8 cellular contexts compared by ENCODE assay signal in the genomic region with DNA sequence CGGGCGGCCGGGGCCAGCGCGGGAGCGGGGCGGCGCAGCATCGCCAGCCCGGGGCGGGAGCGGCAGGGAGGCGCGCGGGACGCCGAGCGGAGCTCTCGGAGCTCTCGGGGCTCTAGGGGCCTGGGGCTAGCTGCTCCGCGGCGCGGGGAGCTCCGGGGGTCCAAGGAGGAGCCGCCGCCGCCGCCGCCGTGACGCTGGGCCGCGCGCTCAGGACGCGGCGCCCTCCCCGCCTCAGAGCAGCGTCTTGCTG. TPM values are rescaled to one million over a fixed set of nuclear protein-coding genes. Genes with fewer than 3 reads are reported as not detected.
DNase-seq lines count a peak whose midpoint lies in the region; ATAC-seq and TF ChIP-seq lines count a peak whose summit lies in the region.

No MANE protein-coding gene starts in this region.

- no peaks in the 10 kb centered on the region for H3K9me3 Mint-ChIP-seq in activated naive CD4-positive, alpha-beta T cell treated with anti-CD3 and anti-CD28 coated beads, Interleukin-2, amount 10 ng/mL, durations not matched to agents 7 days and 5 days

- intact Hi-C loops in PC-3 (cut with micrococcal nuclease): loop anchor here (10.0 kb wide), 1 partner anchor 881 kb away; no protein-coding TSS in a partner anchor

- BruUV-seq in PC-3 (replicated peaks; lab: Mats Ljungman, UMichigan): no TSS peak

- H3K9ac ChIP-seq in PC-3 (ENCODE audit: low read length) (peak overlapping the region; percentile 44; the same call in 1 of the 2 replicates), fibroblast of lung (ENCODE audit: insufficient read depth, low read length) (peak overlapping the region; percentile 70)

- peaks cover 36% of the 10 kb centered on the region for H3K27me3 Mint-ChIP-seq in activated naive CD4-positive, alpha-beta T cell treated with anti-CD3 and anti-CD28 coated beads, Interleukin-2, amount 10 ng/mL, durations not matched to agents 7 days and 5 days

- no peaks in the 10 kb centered on the region for H3K9me3 ChIP-seq in PC-3 (ENCODE audit: low read length)
- H3K9me3 ChIP-seq in fibroblast of lung (ENCODE audit: control insufficient read depth, insufficient read depth, low read depth, low read length): no peaks in the 10 kb centered on the region

- peaks cover 13% of the 10 kb centered on the region for H3K36me3 Mint-ChIP-seq in activated naive CD4-positive, alpha-beta T cell treated with anti-CD3 and anti-CD28 coated beads, Interleukin-2, amount 10 ng/mL, durations not matched to agents 7 days and 5 days

- no peak overlapping the region for H3K27ac Mint-ChIP-seq in activated naive CD4-positive, alpha-beta T cell treated with anti-CD3 and anti-CD28 coated beads, Interleukin-2, amount 10 ng/mL, durations not matched to agents 7 days and 5 days

- POLR2A ChIA-PET in PC-3 (lab: Charles Lee; ENCODE audit: unreplicated experiment): interaction anchor here (0.7 kb wide), 1 partner anchor 46 kb away, joined by 39 read pairs; no protein-coding TSS in a partner anchor

- H2AFZ ChIP-seq in PC-3 (ENCODE audit: low read length) (no peak overlapping the region), fibroblast of lung (ENCODE audit: low read length) (no peak overlapping the region)

- H3K79me2 ChIP-seq in PC-3 (ENCODE audit: low read length): peaks cover 49% of the 10 kb centered on the region
- H3K79me2 ChIP-seq in fibroblast of lung (ENCODE audit: control insufficient read depth, insufficient read depth, low read length): peaks cover 37% of the 10 kb centered on the region

- ATAC-seq in PC-3: peak; percentile 0

- H4K20me1 ChIP-seq in PC-3 (ENCODE audit: low read length) (peaks cover 22% of the 10 kb centered on the region), fibroblast of lung (ENCODE audit: control insufficient read depth, extremely low read depth, insufficient read depth, low read length) (no peaks in the 10 kb centered on the region)

- peaks cover 4% of the 10 kb centered on the region for H3F3A ChIP-seq in PC-3 (ENCODE audit: low read length, unreplicated experiment)

- CTCF ChIA-PET in activated naive CD4-positive, alpha-beta T cell treated with anti-CD3 and anti-CD28 coated beads, Interleukin-2, amount 10 ng/mL, durations not matched to agents 7 days and 5 days (lab: Charles Lee): no interaction called here
- CTCF ChIA-PET in PC-3 (lab: Charles Lee): no interaction called here

- H3K9me2 ChIP-seq in PC-3 (replicated peaks; ENCODE audit: low read length): no peaks in the 10 kb centered on the region

- H3K4me3 Mint-ChIP-seq in activated naive CD4-positive, alpha-beta T cell treated with anti-CD3 and anti-CD28 coated beads, Interleukin-2, amount 10 ng/mL, durations not matched to agents 7 days and 5 days: peak overlapping the region; percentile 60

- no peaks in the 10 kb centered on the region for H3K36me3 ChIP-seq in PC-3 (ENCODE audit: low read depth, low read length)
- H3K36me3 ChIP-seq in fibroblast of lung (ENCODE audit: control insufficient read depth, insufficient read depth, low read length): no peaks in the 10 kb centered on the region

- TF ChIP-seq CTCF in PC-3 (conservative IDR thresholded peaks at IDR 0.05; ENCODE audit: low read depth, low read length) (no peak), fibroblast of lung (conservative IDR thresholded peaks at IDR 0.05 in 1 of 2, IDR thresholded peaks at IDR 0.05 in 1 of 2; ENCODE audit: low read depth in 1 of 2, low read length in 2 of 2) (no peak), GM20000 (IDR thresholded peaks at IDR 0.05; ENCODE audit: extremely low read depth, missing control alignments) (no peak)

- no peaks in the 10 kb centered on the region for H3K27me3 ChIP-seq in PC-3 (ENCODE audit: low read length)
- no peaks in the 10 kb centered on the region for H3K27me3 ChIP-seq in fibroblast of lung (ENCODE audit: control insufficient read depth, insufficient read depth, low read length)

- H3K4me1 ChIP-seq in PC-3 (ENCODE audit: insufficient read depth, low read length): peaks cover 38% of the 10 kb centered on the region
- peaks cover 6% of the 10 kb centered on the region for H3K4me1 ChIP-seq in fibroblast of lung (ENCODE audit: control insufficient read depth, extremely low read depth, insufficient read depth, low read length)

- peaks cover 53% of the 10 kb centered on the region for H3K4me1 Mint-ChIP-seq in activated naive CD4-positive, alpha-beta T cell treated with anti-CD3 and anti-CD28 coated beads, Interleukin-2, amount 10 ng/mL, durations not matched to agents 7 days and 5 days

- H3K27ac ChIP-seq in PC-3 (ENCODE audit: low read length): no peak overlapping the region
- H3K27ac ChIP-seq in fibroblast of lung (ENCODE audit: insufficient read depth, low read length): no peak overlapping the region

- no peak for DNase-seq in activated naive CD4-positive, alpha-beta T cell treated with anti-CD3 and anti-CD28 coated beads, Interleukin-2, amount 10 ng/mL, durations not matched to agents 7 days and 5 days
- no peak for DNase-seq in activated naive CD4-positive, alpha-beta T cell treated with Interleukin-2 at 50 U/mL for 16 hours
- DNase-seq in PC-3 (no peak), fibroblast of lung (ENCODE audit: low read depth in 2 of 2) (no peak), retina (peak; percentile 60), NCI-H82 (lab: John Stamatoyannopoulos, UW) (no peak), GM20000 (ENCODE audit: low spot score) (no peak), midbrain (lab: John Stamatoyannopoulos, UW) (no peak)

- H3K4me2 ChIP-seq in PC-3 (ENCODE audit: low read length) (peak overlapping the region; percentile 88; the same call in 1 of the 2 replicates), fibroblast of lung (ENCODE audit: extremely low read depth, insufficient read depth, low read length) (no peak overlapping the region)

- H3K4me3 ChIP-seq in PC-3 (ENCODE audit: low read length): peak overlapping the region; percentile 83
- peak overlapping the region in 2 of 4 experiments; percentile 87 to 92 for H3K4me3 ChIP-seq in fibroblast of lung (replicated peaks in 1 of 4; ENCODE audit: control extremely low read depth in 1 of 4, insufficient read depth in 1 of 4, low read depth in 3 of 4, low read length in 4 of 4)

RNA-seq across cellular contexts. Expression of a gene that starts 0.1 kb away (rescaled TPM):
- total RNA-seq in PC-3 (2014; rRNA removed) (98.3 and 117 TPM in 2 replicates), fibroblast of lung (78.6 and 115 TPM in 2 replicates)
- polyA plus RNA-seq in fibroblast of lung: 57.4 and 65.3 TPM in 2 replicates
- polyA plus RNA-seq in fibroblast of lung (2012): 108 and 116 TPM in 2 replicates
- 173 and 203 TPM in 2 replicates for polyA minus RNA-seq in fibroblast of lung (ENCODE audit: low replicate concordance)
